In the genomic region with DNA sequence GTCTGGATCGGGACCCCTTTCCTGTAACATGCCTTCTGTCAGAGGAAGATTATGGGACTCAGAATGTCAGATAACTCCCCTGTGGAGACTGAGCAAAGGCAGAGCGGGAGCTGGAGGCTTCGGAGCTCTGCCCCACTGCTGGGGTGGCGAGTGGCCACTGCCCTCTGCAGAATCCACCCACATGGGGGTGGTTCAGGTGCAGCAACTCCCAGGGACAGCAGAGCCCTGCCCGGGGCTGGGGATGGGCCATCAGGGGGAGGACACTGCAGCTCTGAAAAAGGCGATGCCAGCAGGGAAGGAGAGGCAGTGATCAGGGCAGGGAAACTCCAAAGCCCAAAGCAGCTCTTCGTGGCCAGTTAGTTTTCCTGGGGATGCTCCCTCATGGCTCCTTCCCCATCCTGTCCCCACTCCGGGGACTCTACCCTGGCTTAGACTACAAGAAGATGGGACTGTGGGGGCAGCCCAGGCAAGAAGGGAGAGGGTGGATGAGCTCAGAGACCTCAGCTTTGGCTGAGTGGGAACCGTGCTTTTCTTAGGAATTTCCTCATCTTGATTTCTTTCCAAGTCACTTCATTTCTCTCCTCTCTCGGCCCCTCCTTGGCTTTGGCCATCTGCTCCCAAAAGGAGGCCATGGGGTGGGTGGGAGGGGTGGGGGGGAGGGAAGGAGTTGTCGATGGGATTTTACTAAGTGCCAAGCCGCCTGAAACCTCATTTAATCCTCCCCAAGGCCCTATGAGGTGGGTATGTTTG, we compare ENCODE assay signal across 17 cellular contexts. TPM values are rescaled to one million over a fixed set of nuclear protein-coding genes. Genes with fewer than 3 reads are reported as not detected.
DNase-seq lines count a peak whose midpoint lies in the region; ATAC-seq and TF ChIP-seq lines count a peak whose summit lies in the region.
"Had no signal": no experiment of that assay in that cellular context is flagged by ENCODE, and none has a peak within 500 bp of the region (broad histone marks: within the 10 kb centered on the region; RNA-seq: fewer than 3 reads in every experiment).

No MANE protein-coding gene starts in this region.

- ATAC-seq in Right ventricle myocardium superior (ENCODE audit: poor library complexity): no peak
- ATAC-seq in left lung: peak; percentile 17
- ATAC-seq in upper lobe of right lung: no peak
- no peak for ATAC-seq in HG03095 (IDR thresholded peaks at IDR 0.05; ENCODE audit: unreplicated experiment)
- ATAC-seq: activated naive CD8-positive, alpha-beta T cell treated with anti-CD3 and anti-CD28 coated beads, Interleukin-2, amount 50 U/mL, for 24 hours; stimulated activated naive CD8-positive, alpha-beta T cell treated with anti-CD3 and anti-CD28 coated beads, Interleukin-15, Interleukin-2, amounts not matched to agents 100 U/mL and 50 U/mL, for 24 hours had no signal

- no peak for TF ChIP-seq CTCF in left lung (IDR thresholded peaks at IDR 0.05)
- no peak for TF ChIP-seq CTCF in upper lobe of right lung (IDR thresholded peaks at IDR 0.05)

- H3K9me3 ChIP-seq in adipocyte (ENCODE audit: control insufficient read depth, low read length) (no peaks in the 10 kb centered on the region), left lung (no peaks in the 10 kb centered on the region), upper lobe of right lung (no peaks in the 10 kb centered on the region)
- H3K9me3 ChIP-seq: gastroesophageal sphincter had no signal

- H3K27me3 ChIP-seq in adipocyte (replicated peaks; ENCODE audit: control insufficient read depth, insufficient read depth, low read length) (peaks cover 34% of the 10 kb centered on the region), left lung (peaks cover 31 to 53% of the 10 kb centered on the region in 2 donors), upper lobe of right lung (peaks cover 29% of the 10 kb centered on the region)

- intact Hi-C loops in Right ventricle myocardium superior (cut with DNase I): no loop called here
- intact Hi-C loops in cardiac septum (cut with DNase I): no loop called here
- intact Hi-C loops in left lung (cut with DNase I): no loop called here
- intact Hi-C loops in upper lobe of right lung (cut with DNase I): no loop called here

- H3K4me3 ChIP-seq in adipocyte (ENCODE audit: low read length): peak overlapping the region; percentile 47
- H3K4me3 ChIP-seq in left lung: no peak overlapping the region
- no peak overlapping the region for H3K4me3 ChIP-seq in upper lobe of right lung
- H3K4me3 ChIP-seq: cardiac muscle cell, gastroesophageal sphincter had no signal

- DNase-seq in Right ventricle myocardium superior (peak; percentile 14), cardiac septum (ENCODE audit: low spot score) (no peak), adipocyte (ENCODE audit: low read depth) (peak; percentile 46), left lung (no peak), upper lobe of right lung (peak; percentile 28), H4 (ENCODE audit: low spot score) (no peak)
- DNase-seq in activated CD8-positive, alpha-beta memory T cell treated with anti-CD3 and anti-CD28 coated beads for 24 hours: no peak
- DNase-seq: activated CD4-positive, alpha-beta memory T cell treated with anti-CD3 and anti-CD28 coated beads for 36 hours; activated naive CD8-positive, alpha-beta T cell treated with anti-CD3 and anti-CD28 coated beads, Interleukin-2, amount 50 U/mL, for 24 hours; CD8-positive, alpha-beta memory T cell; MM.1S; NCI-H1694 treated with DMSO at 0.1 percent for 48 hours; stimulated activated naive CD8-positive, alpha-beta T cell treated with anti-CD3 and anti-CD28 coated beads, Interleukin-15, Interleukin-2, amounts not matched to agents 100 U/mL and 50 U/mL, for 24 hours had no signal

- H3K27ac ChIP-seq in left lung: peak overlapping the region in 1 of 2 donors; percentile 60
- H3K27ac ChIP-seq in upper lobe of right lung: peak overlapping the region; percentile 24
- H3K27ac ChIP-seq: cardiac muscle cell had no signal

- H3K4me1 ChIP-seq in adipocyte (ENCODE audit: control insufficient read depth, insufficient read depth, low read length) (peaks cover 23% of the 10 kb centered on the region), left lung (peaks cover 10 to 60% of the 10 kb centered on the region in 2 donors), upper lobe of right lung (peaks cover 15% of the 10 kb centered on the region)

- H3K9ac ChIP-seq in adipocyte (ENCODE audit: low read length): no peak overlapping the region

- H3K36me3 ChIP-seq in adipocyte (ENCODE audit: control insufficient read depth, insufficient read depth, low read length, severe bottlenecking): no peaks in the 10 kb centered on the region
- H3K36me3 ChIP-seq in left lung: peaks cover 0 to 8% of the 10 kb centered on the region in 2 donors
- no peaks in the 10 kb centered on the region for H3K36me3 ChIP-seq in upper lobe of right lung
- H3K36me3 ChIP-seq: cardiac muscle cell, gastroesophageal sphincter had no signal

RNA-seq across cellular contexts. Expression of a gene that starts 4.0 kb away (rescaled TPM):
- total RNA-seq in Right ventricle myocardium superior (15.1 TPM), cardiac septum (3.7 TPM), left lung (10 to 100 TPM; 10.6 to 35.7 TPM), upper lobe of right lung (73.1 TPM)
- not detected in 2 replicates for total RNA-seq in H4 (2014; rRNA removed; shearing (Covaris generic))
- total RNA-seq: A673; activated CD4-positive, alpha-beta memory T cell treated with anti-CD3 and anti-CD28 coated beads for 36 hours; CD8-positive, alpha-beta memory T cell had no signal

Comparison
In these comparisons a context has a peak if more than half of its experiments do, and no peak if none do; other contexts are left out.
1. DNase-seq: peak in Right ventricle myocardium superior (single experiment), adipocyte (single experiment) and upper lobe of right lung (single experiment); none in cardiac septum (single experiment), left lung (0 of 2), activated CD8-positive, alpha-beta memory T cell treated with anti-CD3 and anti-CD28 coated beads for 24 hours (single experiment) and H4 (single experiment).